1 cellular context compared by ENCODE assay signal in the genomic region with DNA sequence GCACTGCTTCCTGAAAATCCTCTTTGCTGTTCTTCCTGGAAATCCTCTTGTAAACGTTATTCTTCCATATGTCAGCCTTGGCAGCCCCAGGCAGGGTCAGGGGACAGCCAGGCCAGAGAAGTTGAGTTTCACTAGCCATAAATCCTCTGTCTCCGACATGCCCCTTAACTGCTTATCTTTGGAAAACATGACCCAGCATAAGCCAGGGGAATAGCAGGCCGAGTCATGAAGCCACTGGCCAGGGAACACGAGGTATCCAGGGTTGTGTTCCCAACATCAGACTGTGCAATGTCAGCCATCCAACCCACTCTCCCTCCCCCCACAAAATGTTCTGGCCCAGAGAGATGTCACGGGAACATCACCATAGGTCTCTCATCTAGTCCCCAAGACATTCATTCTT.
TF ChIP-seq lines count a peak whose summit lies in the region.

No MANE protein-coding gene starts in this region.

TF ChIP-seq in K562, 482 proteins besides CTCF, POLR2A, EP300 and RAD21 (continues in another document):
- TF ChIP-seq ESRRB (CRISPR knock-in tag; IDR thresholded peaks at IDR 0.05; ENCODE audit: borderline replicate concordance) (no peak), ZFX (CRISPR knock-in tag; IDR thresholded peaks at IDR 0.05) (no peak), PRPF4 (IDR thresholded peaks at IDR 0.05; ENCODE audit: insufficient read depth, low read depth, low read length, poor library complexity, severe bottlenecking) (no peak), ZFP30 (CRISPR knock-in tag; IDR thresholded peaks at IDR 0.05; ENCODE audit: borderline replicate concordance) (no peak), BACH1 (tag; IDR thresholded peaks at IDR 0.05) (peak; percentile 72), ZNF696 (CRISPR knock-in tag; conservative IDR thresholded peaks at IDR 0.05) (no peak), ZSCAN32 (CRISPR knock-in tag; IDR thresholded peaks at IDR 0.05) (no peak), ZNF143 (CRISPR knock-in tag; IDR thresholded peaks at IDR 0.05) (no peak), ELF1 (tag; IDR thresholded peaks at IDR 0.05) (no peak), WHSC1 (IDR thresholded peaks at IDR 0.05; ENCODE audit: low read length) (no peak), GABPB2 (CRISPR knock-in tag; conservative IDR thresholded peaks at IDR 0.05) (no peak), SIN3A (IDR thresholded peaks at IDR 0.05; ENCODE audit: borderline replicate concordance in 2 of 2, control insufficient read depth in 1 of 2, low read depth in 2 of 2, low read length in 2 of 2) (no peak), KDM2B (CRISPR knock-in tag; IDR thresholded peaks at IDR 0.05) (no peak), ATF7 (IDR thresholded peaks at IDR 0.05) (0 out of 2 replicates have a peak, but pooled peaks have one; percentile 24), NFE2 (IDR thresholded peaks at IDR 0.05; ENCODE audit: low read depth) (peak; percentile 41; the same call in 1 of the 2 replicates), KAT7 (CRISPR knock-in tag; IDR thresholded peaks at IDR 0.05; ENCODE audit: borderline replicate concordance) (no peak), GATAD2B (IDR thresholded peaks at IDR 0.05; ENCODE audit: borderline replicate concordance) (no peak), ZNF133 (CRISPR knock-in tag; IDR thresholded peaks at IDR 0.05) (no peak)
- TF ChIP-seq, protein P1, sequence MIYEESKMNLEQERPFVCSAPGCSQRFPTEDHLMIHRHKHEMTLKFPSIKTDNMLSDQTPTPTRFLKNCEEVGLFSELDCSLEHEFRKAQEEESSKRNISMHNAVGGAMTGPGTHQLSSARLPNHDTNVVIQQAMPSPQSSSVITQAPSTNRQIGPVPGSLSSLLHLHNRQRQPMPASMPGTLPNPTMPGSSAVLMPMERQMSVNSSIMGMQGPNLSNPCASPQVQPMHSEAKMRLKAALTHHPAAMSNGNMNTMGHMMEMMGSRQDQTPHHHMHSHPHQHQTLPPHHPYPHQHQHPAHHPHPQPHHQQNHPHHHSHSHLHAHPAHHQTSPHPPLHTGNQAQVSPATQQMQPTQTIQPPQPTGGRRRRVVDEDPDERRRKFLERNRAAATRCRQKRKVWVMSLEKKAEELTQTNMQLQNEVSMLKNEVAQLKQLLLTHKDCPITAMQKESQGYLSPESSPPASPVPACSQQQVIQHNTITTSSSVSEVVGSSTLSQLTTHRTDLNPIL (CRISPR knock-in tag; IDR thresholded peaks at IDR 0.05) = no peak
- TF ChIP-seq, protein P2, sequence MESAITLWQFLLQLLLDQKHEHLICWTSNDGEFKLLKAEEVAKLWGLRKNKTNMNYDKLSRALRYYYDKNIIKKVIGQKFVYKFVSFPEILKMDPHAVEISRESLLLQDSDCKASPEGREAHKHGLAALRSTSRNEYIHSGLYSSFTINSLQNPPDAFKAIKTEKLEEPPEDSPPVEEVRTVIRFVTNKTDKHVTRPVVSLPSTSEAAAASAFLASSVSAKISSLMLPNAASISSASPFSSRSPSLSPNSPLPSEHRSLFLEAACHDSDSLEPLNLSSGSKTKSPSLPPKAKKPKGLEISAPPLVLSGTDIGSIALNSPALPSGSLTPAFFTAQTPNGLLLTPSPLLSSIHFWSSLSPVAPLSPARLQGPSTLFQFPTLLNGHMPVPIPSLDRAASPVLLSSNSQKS (CRISPR knock-in tag; IDR thresholded peaks at IDR 0.05) = no peak
- TF ChIP-seq, protein P3, sequence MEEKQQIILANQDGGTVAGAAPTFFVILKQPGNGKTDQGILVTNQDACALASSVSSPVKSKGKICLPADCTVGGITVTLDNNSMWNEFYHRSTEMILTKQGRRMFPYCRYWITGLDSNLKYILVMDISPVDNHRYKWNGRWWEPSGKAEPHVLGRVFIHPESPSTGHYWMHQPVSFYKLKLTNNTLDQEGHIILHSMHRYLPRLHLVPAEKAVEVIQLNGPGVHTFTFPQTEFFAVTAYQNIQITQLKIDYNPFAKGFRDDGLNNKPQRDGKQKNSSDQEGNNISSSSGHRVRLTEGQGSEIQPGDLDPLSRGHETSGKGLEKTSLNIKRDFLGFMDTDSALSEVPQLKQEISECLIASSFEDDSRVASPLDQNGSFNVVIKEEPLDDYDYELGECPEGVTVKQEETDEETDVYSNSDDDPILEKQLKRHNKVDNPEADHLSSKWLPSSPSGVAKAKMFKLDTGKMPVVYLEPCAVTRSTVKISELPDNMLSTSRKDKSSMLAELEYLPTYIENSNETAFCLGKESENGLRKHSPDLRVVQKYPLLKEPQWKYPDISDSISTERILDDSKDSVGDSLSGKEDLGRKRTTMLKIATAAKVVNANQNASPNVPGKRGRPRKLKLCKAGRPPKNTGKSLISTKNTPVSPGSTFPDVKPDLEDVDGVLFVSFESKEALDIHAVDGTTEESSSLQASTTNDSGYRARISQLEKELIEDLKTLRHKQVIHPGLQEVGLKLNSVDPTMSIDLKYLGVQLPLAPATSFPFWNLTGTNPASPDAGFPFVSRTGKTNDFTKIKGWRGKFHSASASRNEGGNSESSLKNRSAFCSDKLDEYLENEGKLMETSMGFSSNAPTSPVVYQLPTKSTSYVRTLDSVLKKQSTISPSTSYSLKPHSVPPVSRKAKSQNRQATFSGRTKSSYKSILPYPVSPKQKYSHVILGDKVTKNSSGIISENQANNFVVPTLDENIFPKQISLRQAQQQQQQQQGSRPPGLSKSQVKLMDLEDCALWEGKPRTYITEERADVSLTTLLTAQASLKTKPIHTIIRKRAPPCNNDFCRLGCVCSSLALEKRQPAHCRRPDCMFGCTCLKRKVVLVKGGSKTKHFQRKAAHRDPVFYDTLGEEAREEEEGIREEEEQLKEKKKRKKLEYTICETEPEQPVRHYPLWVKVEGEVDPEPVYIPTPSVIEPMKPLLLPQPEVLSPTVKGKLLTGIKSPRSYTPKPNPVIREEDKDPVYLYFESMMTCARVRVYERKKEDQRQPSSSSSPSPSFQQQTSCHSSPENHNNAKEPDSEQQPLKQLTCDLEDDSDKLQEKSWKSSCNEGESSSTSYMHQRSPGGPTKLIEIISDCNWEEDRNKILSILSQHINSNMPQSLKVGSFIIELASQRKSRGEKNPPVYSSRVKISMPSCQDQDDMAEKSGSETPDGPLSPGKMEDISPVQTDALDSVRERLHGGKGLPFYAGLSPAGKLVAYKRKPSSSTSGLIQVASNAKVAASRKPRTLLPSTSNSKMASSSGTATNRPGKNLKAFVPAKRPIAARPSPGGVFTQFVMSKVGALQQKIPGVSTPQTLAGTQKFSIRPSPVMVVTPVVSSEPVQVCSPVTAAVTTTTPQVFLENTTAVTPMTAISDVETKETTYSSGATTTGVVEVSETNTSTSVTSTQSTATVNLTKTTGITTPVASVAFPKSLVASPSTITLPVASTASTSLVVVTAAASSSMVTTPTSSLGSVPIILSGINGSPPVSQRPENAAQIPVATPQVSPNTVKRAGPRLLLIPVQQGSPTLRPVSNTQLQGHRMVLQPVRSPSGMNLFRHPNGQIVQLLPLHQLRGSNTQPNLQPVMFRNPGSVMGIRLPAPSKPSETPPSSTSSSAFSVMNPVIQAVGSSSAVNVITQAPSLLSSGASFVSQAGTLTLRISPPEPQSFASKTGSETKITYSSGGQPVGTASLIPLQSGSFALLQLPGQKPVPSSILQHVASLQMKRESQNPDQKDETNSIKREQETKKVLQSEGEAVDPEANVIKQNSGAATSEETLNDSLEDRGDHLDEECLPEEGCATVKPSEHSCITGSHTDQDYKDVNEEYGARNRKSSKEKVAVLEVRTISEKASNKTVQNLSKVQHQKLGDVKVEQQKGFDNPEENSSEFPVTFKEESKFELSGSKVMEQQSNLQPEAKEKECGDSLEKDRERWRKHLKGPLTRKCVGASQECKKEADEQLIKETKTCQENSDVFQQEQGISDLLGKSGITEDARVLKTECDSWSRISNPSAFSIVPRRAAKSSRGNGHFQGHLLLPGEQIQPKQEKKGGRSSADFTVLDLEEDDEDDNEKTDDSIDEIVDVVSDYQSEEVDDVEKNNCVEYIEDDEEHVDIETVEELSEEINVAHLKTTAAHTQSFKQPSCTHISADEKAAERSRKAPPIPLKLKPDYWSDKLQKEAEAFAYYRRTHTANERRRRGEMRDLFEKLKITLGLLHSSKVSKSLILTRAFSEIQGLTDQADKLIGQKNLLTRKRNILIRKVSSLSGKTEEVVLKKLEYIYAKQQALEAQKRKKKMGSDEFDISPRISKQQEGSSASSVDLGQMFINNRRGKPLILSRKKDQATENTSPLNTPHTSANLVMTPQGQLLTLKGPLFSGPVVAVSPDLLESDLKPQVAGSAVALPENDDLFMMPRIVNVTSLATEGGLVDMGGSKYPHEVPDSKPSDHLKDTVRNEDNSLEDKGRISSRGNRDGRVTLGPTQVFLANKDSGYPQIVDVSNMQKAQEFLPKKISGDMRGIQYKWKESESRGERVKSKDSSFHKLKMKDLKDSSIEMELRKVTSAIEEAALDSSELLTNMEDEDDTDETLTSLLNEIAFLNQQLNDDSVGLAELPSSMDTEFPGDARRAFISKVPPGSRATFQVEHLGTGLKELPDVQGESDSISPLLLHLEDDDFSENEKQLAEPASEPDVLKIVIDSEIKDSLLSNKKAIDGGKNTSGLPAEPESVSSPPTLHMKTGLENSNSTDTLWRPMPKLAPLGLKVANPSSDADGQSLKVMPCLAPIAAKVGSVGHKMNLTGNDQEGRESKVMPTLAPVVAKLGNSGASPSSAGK (IDR thresholded peaks at IDR 0.05) = peak; percentile 60; the same call in 1 of the 2 replicates
- TF ChIP-seq, protein P4, sequence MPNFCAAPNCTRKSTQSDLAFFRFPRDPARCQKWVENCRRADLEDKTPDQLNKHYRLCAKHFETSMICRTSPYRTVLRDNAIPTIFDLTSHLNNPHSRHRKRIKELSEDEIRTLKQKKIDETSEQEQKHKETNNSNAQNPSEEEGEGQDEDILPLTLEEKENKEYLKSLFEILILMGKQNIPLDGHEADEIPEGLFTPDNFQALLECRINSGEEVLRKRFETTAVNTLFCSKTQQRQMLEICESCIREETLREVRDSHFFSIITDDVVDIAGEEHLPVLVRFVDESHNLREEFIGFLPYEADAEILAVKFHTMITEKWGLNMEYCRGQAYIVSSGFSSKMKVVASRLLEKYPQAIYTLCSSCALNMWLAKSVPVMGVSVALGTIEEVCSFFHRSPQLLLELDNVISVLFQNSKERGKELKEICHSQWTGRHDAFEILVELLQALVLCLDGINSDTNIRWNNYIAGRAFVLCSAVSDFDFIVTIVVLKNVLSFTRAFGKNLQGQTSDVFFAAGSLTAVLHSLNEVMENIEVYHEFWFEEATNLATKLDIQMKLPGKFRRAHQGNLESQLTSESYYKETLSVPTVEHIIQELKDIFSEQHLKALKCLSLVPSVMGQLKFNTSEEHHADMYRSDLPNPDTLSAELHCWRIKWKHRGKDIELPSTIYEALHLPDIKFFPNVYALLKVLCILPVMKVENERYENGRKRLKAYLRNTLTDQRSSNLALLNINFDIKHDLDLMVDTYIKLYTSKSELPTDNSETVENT (CRISPR knock-in tag; IDR thresholded peaks at IDR 0.05) = no peak
- TF ChIP-seq, protein P5, sequence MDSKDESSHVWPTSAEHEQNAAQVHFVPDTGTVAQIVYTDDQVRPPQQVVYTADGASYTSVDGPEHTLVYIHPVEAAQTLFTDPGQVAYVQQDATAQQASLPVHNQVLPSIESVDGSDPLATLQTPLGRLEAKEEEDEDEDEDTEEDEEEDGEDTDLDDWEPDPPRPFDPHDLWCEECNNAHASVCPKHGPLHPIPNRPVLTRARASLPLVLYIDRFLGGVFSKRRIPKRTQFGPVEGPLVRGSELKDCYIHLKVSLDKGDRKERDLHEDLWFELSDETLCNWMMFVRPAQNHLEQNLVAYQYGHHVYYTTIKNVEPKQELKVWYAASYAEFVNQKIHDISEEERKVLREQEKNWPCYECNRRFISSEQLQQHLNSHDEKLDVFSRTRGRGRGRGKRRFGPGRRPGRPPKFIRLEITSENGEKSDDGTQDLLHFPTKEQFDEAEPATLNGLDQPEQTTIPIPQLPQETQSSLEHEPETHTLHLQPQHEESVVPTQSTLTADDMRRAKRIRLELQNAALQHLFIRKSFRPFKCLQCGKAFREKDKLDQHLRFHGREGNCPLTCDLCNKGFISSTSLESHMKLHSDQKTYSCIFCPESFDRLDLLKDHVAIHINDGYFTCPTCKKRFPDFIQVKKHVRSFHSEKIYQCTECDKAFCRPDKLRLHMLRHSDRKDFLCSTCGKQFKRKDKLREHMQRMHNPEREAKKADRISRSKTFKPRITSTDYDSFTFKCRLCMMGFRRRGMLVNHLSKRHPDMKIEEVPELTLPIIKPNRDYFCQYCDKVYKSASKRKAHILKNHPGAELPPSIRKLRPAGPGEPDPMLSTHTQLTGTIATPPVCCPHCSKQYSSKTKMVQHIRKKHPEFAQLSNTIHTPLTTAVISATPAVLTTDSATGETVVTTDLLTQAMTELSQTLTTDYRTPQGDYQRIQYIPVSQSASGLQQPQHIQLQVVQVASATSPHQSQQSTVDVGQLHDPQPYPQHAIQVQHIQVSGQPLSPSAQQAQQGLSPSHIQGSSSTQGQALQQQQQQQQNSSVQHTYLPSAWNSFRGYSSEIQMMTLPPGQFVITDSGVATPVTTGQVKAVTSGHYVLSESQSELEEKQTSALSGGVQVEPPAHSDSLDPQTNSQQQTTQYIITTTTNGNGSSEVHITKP (IDR thresholded peaks at IDR 0.05; ENCODE audit: partially characterized antibody) = peak; percentile 65
- TF ChIP-seq, protein P6, sequence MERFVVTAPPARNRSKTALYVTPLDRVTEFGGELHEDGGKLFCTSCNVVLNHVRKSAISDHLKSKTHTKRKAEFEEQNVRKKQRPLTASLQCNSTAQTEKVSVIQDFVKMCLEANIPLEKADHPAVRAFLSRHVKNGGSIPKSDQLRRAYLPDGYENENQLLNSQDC (CRISPR knock-in tag; IDR thresholded peaks at IDR 0.05) = no peak
- TF ChIP-seq, protein P7, sequence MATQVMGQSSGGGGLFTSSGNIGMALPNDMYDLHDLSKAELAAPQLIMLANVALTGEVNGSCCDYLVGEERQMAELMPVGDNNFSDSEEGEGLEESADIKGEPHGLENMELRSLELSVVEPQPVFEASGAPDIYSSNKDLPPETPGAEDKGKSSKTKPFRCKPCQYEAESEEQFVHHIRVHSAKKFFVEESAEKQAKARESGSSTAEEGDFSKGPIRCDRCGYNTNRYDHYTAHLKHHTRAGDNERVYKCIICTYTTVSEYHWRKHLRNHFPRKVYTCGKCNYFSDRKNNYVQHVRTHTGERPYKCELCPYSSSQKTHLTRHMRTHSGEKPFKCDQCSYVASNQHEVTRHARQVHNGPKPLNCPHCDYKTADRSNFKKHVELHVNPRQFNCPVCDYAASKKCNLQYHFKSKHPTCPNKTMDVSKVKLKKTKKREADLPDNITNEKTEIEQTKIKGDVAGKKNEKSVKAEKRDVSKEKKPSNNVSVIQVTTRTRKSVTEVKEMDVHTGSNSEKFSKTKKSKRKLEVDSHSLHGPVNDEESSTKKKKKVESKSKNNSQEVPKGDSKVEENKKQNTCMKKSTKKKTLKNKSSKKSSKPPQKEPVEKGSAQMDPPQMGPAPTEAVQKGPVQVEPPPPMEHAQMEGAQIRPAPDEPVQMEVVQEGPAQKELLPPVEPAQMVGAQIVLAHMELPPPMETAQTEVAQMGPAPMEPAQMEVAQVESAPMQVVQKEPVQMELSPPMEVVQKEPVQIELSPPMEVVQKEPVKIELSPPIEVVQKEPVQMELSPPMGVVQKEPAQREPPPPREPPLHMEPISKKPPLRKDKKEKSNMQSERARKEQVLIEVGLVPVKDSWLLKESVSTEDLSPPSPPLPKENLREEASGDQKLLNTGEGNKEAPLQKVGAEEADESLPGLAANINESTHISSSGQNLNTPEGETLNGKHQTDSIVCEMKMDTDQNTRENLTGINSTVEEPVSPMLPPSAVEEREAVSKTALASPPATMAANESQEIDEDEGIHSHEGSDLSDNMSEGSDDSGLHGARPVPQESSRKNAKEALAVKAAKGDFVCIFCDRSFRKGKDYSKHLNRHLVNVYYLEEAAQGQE (CRISPR knock-in tag; IDR thresholded peaks at IDR 0.05; ENCODE audit: low read depth) = no peak
